ENCODE assay signal across 30 cellular contexts in genomic region chr5:131998431-131999040, GRCh38. TPM values are rescaled to one million over a fixed set of nuclear protein-coding genes. Genes with fewer than 3 reads are reported as not detected.
DNase-seq lines count a peak whose midpoint lies in the region; ATAC-seq, FAIRE-seq and TF ChIP-seq lines count a peak whose summit lies in the region.
"Had no signal": no experiment of that assay in that cellular context is flagged by ENCODE, and none has a peak within 500 bp of the region (broad histone marks: within the 10 kb centered on the region; RNA-seq: fewer than 3 reads in every experiment).

No MANE protein-coding gene starts in this region.

- in situ Hi-C loops in HepG2 (cut with HindIII; ENCODE audit: extremely low pct_ligation_motif_present, low pct_unique_long_range_greater_than_20kb), result no loop called here

- CTCF ChIA-PET in HepG2 (lab: Yijun Ruan, JAX; ENCODE audit: low intra/inter-chr PET ratio, low total read pairs), result no interaction called here

- H3K4me2 ChIP-seq in HepG2 (ENCODE audit: low read depth, low read length), result peak overlapping the region; percentile 57

- H2AFZ ChIP-seq in HepG2 (ENCODE audit: low read length), result no peak overlapping the region
- H2AFZ ChIP-seq: GM23248 had no signal

- ATAC-seq in HepG2, result no peak
- no peak for ATAC-seq in HG02840 (IDR thresholded peaks at IDR 0.05; ENCODE audit: low FRiP score, unreplicated experiment)

- FAIRE-seq in bronchial epithelial cell (lab: Jason Lieb, UNC) (peak; percentile 18), HepG2 (lab: Jason Lieb, UNC) (peak; percentile 81)
- FAIRE-seq: TTC549 had no signal

- no peaks in the 10 kb centered on the region for H4K20me1 ChIP-seq in HepG2 (ENCODE audit: insufficient read depth, low read length)

- POLR2A ChIA-PET in HepG2 (lab: Yijun Ruan, JAX), result interaction anchor here (0.8 to 4.4 kb wide), 3 partner anchors 9 to 201 kb away, joined by 3 to 55 read pairs (median 4); partner anchors contain the start of gene FNIP1

- H3K27me3 Mint-ChIP-seq in CD14-positive monocyte (ENCODE audit: low read depth in 3 of 3), result peaks cover 5 to 12% (median 11%) of the 10 kb centered on the region in 3 donors
- H3K27me3 Mint-ChIP-seq in immature natural killer cell (ENCODE audit: low read depth in 3 of 3), result peaks cover 0 to 4% (median 2%) of the 10 kb centered on the region in 3 donors

- H3K27ac Mint-ChIP-seq in CD14-positive monocyte (no peak overlapping the region), immature natural killer cell (peak overlapping the region in 1 of 6 donors; percentile 67)
- H3K27ac Mint-ChIP-seq: activated CD4-positive, alpha-beta memory T cell treated with anti-CD3 and anti-CD28 coated beads, Interleukin-2, amount 10 ng/mL, durations not matched to agents 7 days and 5 days; activated T-helper 2 cell treated with anti-CD3 and anti-CD28 coated beads, Interferon-gamma antibody, Interleukin-2, Interleukin-4, amounts not matched to agents 10 μg/mL and 5 μg/mL and 100 μg/mL, durations not matched to agents 14 hours and 24 hours and 36 hours; progenitor cell of endocrine pancreas had no signal

- H3K9me3 Mint-ChIP-seq in CD14-positive monocyte (no peaks in the 10 kb centered on the region), immature natural killer cell (no peaks in the 10 kb centered on the region)
- H3K9me3 Mint-ChIP-seq: activated CD4-positive, alpha-beta memory T cell treated with anti-CD3 and anti-CD28 coated beads, Interleukin-2, amount 10 ng/mL, durations not matched to agents 7 days and 5 days; activated T-helper 2 cell treated with anti-CD3 and anti-CD28 coated beads, Interferon-gamma antibody, Interleukin-2, Interleukin-4, amounts not matched to agents 10 μg/mL and 5 μg/mL and 100 μg/mL, durations not matched to agents 14 hours and 24 hours and 36 hours had no signal

- intact Hi-C loops in CD14-positive monocyte (cut with micrococcal nuclease), result no loop called here
- intact Hi-C loops in HepG2 (cut with micrococcal nuclease; ENCODE audit: unreplicated experiment), result no loop called here

- H3K4me1 Mint-ChIP-seq in CD14-positive monocyte, result peaks cover 8% of the 10 kb centered on the region
- H3K4me1 Mint-ChIP-seq in immature natural killer cell, result peaks cover 25 to 39% of the 10 kb centered on the region in 2 donors

- no peaks in the 10 kb centered on the region for H3K27me3 ChIP-seq in BE2C
- no peaks in the 10 kb centered on the region for H3K27me3 ChIP-seq in bronchial epithelial cell (ENCODE audit: control insufficient read depth, insufficient read depth, low read length)
- no peaks in the 10 kb centered on the region for H3K27me3 ChIP-seq in HepG2 (ENCODE audit: control insufficient read depth in 1 of 2, insufficient read depth in 2 of 2, low read length in 2 of 2)
- H3K27me3 ChIP-seq: breast epithelium, MG63, neutrophil, right lobe of liver, SJSA1, upper lobe of left lung had no signal

- H3K4me3 ChIP-seq in BE2C (ENCODE audit: low read depth, low read length), result no peak overlapping the region
- H3K4me3 ChIP-seq in bronchial epithelial cell (ENCODE audit: low read depth, low read length), result no peak overlapping the region
- no peak overlapping the region; a peak in 1 of 6 replicates for H3K4me3 ChIP-seq in HepG2 (replicated peaks in 1 of 3; ENCODE audit: insufficient read depth in 1 of 3, low read depth in 2 of 3, low read length in 3 of 3)
- H3K4me3 ChIP-seq: breast epithelium, coronary artery, GM23248, MG63, right lobe of liver, SJSA1, upper lobe of left lung had no signal

- no peaks in the 10 kb centered on the region for H3K36me3 ChIP-seq in BE2C
- H3K36me3 ChIP-seq in bronchial epithelial cell (ENCODE audit: control insufficient read depth, insufficient read depth, low read length), result no peaks in the 10 kb centered on the region
- H3K36me3 ChIP-seq in HepG2 (replicated peaks in 1 of 2; ENCODE audit: control insufficient read depth in 1 of 2, insufficient read depth in 2 of 2, low read length in 2 of 2), result no peaks in the 10 kb centered on the region
- H3K36me3 ChIP-seq: breast epithelium, MG63, neutrophil, right lobe of liver, SJSA1, upper lobe of left lung had no signal

- whole genome bisulfite sequencing in HepG2 (ENCODE audit: low lambda C conversion rate), result 5% methylated on average over 4 of the region's 4 CpGs

- H3K36me3 Mint-ChIP-seq in CD14-positive monocyte, result no peaks in the 10 kb centered on the region
- H3K36me3 Mint-ChIP-seq in immature natural killer cell, result peaks cover 0 to 3% (median 0%) of the 10 kb centered on the region in 3 donors

- peak overlapping the region; percentile 75 for H3K9ac ChIP-seq in HepG2 (ENCODE audit: insufficient read depth, low read depth, low read length)
- H3K9ac ChIP-seq: GM23248 had no signal

- BruUV-seq in HepG2 (replicated peaks; lab: Mats Ljungman, UMichigan), result no TSS peak

- TF ChIP-seq CTCF in BE2C (IDR thresholded peaks at IDR 0.05; ENCODE audit: low read depth, low read length), result no peak
- no peak for TF ChIP-seq CTCF in CD14-positive monocyte (IDR thresholded peaks at IDR 0.05)
- TF ChIP-seq CTCF in bronchial epithelial cell (IDR thresholded peaks at IDR 0.05; ENCODE audit: insufficient read depth, low read length, severe bottlenecking), result no peak
- TF ChIP-seq CTCF in HepG2 (CRISPR knock-in tag; IDR thresholded peaks at IDR 0.05), result no peak

- no peak for TF ChIP-seq POLR2A in HepG2 (IDR thresholded peaks at IDR 0.05; ENCODE audit: insufficient read depth in 1 of 2, low read depth in 2 of 2, low read length in 2 of 2)

- H3K4me1 ChIP-seq in BE2C, result peaks cover 42% of the 10 kb centered on the region
- H3K4me1 ChIP-seq in HepG2 (ENCODE audit: insufficient read depth, low read length), result peaks cover 100% of the 10 kb centered on the region
- H3K4me1 ChIP-seq: breast epithelium, SJSA1 had no signal

- H3K9me3 ChIP-seq in BE2C, result no peaks in the 10 kb centered on the region
- H3K9me3 ChIP-seq in HepG2 (ENCODE audit: low read length), result no peaks in the 10 kb centered on the region
- H3K9me3 ChIP-seq: breast epithelium, MG63, neutrophil, right lobe of liver, upper lobe of left lung had no signal

- DNase-seq in BE2C (peak; percentile 8), CD14-positive monocyte (ENCODE audit: low spot score) (peak; percentile 20), bronchial epithelial cell (ENCODE audit: low read depth) (no peak), HepG2 (ENCODE audit: low spot score) (peak; percentile 69), immature natural killer cell (no peak), LoVo (ENCODE audit: low spot score) (no peak), OCI-M1 (lab: John Stamatoyannopoulos, UW) (no peak)
- DNase-seq: activated CD4-positive, alpha-beta memory T cell treated with anti-CD3 and anti-CD28 coated beads, Interleukin-2, amount 10 ng/mL, durations not matched to agents 7 days and 5 days; activated naive CD4-positive, alpha-beta T cell treated with anti-CD3 and anti-CD28 coated beads, Interleukin-2, amount 50 U/mL, for 16 hours; GDM1; GM23248; islet precursor cell; MG63; NCI-H1930; NCI-H510A treated with DMSO at 0.1 percent for 48 hours; stimulated activated CD8-positive, alpha-beta memory T cell treated with anti-CD3 and anti-CD28 coated beads, Interleukin-4, amount 100 ng/mL, for 48 hours; upper lobe of left lung had no signal

- TF ChIP-seq RAD21 in HepG2 (CRISPR knock-in tag; IDR thresholded peaks at IDR 0.05), result no peak

- H3K4me3 Mint-ChIP-seq in CD14-positive monocyte, result no peak overlapping the region
- H3K4me3 Mint-ChIP-seq in immature natural killer cell, result no peak overlapping the region
- H3K4me3 Mint-ChIP-seq: activated CD4-positive, alpha-beta memory T cell treated with anti-CD3 and anti-CD28 coated beads, Interleukin-2, amount 10 ng/mL, durations not matched to agents 7 days and 5 days had no signal

- no peaks in the 10 kb centered on the region for H3K79me2 ChIP-seq in HepG2 (ENCODE audit: insufficient read depth, low read length)

- H3K27ac ChIP-seq in HepG2 (ENCODE audit: extremely low read length, insufficient read depth, low read length), result peak overlapping the region; percentile 97
- H3K27ac ChIP-seq: breast epithelium, coronary artery, GM23248, neutrophil, SJSA1 had no signal

- TF ChIP-seq EP300 in HepG2 (IDR thresholded peaks at IDR 0.05; ENCODE audit: low read depth in 2 of 2, low read length in 2 of 2) (peak in 1 of 2 experiments; percentile 42; a peak in 1 of 4 replicates), HepG2 (CRISPR knock-in tag; IDR thresholded peaks at IDR 0.05; ENCODE audit: borderline replicate concordance) (no peak)

RNA-seq across cellular contexts. Expression of gene ACSL6, which starts 12.9 kb away (rescaled TPM):
- polyA plus RNA-seq in BE2C (2012; ENCODE audit: insufficient read depth, insufficient read length, low read depth), result 1.9 TPM
- polyA plus RNA-seq in CD14-positive monocyte (under 1 TPM in 1 of 2 donors, not detected in 1; 0.45 TPM), HepG2 (2011; rRNA removed) (3.8 and 8.3 TPM in 2 replicates), immature natural killer cell (1 to 10 TPM; 2.0 to 3.1 (median 2.1) TPM)
- total RNA-seq in bronchial epithelial cell (0.13 and 0.26 TPM in 2 replicates), HepG2 (2016; rRNA removed; fragmentation: Illumina TruSeq; extraction: Trizol) (2.5 and 3.7 TPM in 2 replicates)
- total RNA-seq in HepG2 (2016; cell fraction: cytosol; rRNA removed; fragmentation: Illumina TruSeq; extraction: Trizol; ENCODE audit: low read depth), result 0.40 and 0.71 TPM in 2 replicates
- 2.5 and 3.7 TPM in 2 replicates for total RNA-seq in HepG2 (2016; cell fraction: insoluble cytoplasmic fraction; rRNA removed; fragmentation: Illumina TruSeq; extraction: Trizol)
- 1.2 and 1.4 TPM in 2 replicates for total RNA-seq in HepG2 (2016; cell fraction: membrane; rRNA removed; fragmentation: Illumina TruSeq; extraction: Trizol)
- total RNA-seq in HepG2 (2016; cell fraction: nucleus; rRNA removed; fragmentation: Illumina TruSeq; extraction: Trizol), result 7.7 and 9.1 TPM in 2 replicates
- 1.2 and 1.9 TPM in 2 replicates for polyA plus RNA-seq in HepG2 (2011; cell fraction: cytosol; rRNA removed)
- 34.1 and 36.0 TPM in 2 replicates for polyA plus RNA-seq in HepG2 (2011; cell fraction: nucleus; rRNA removed)
- 2.4 and 4.2 TPM in 2 replicates for polyA plus RNA-seq in HepG2 (2012)
- polyA plus RNA-seq in HepG2 (2016; cell fraction: cytosol; fragmentation: Illumina TruSeq; extraction: Trizol; ENCODE audit: low read depth), result 0.34 and 0.45 TPM in 2 replicates
- 1.7 and 2.1 TPM in 2 replicates for polyA plus RNA-seq in HepG2 (2016; cell fraction: insoluble cytoplasmic fraction; fragmentation: Illumina TruSeq; extraction: Trizol; ENCODE audit: low read depth)
- polyA plus RNA-seq in HepG2 (2016; cell fraction: membrane; fragmentation: Illumina TruSeq; extraction: Trizol; ENCODE audit: low read depth), result 0.49 and 0.72 TPM in 2 replicates
- polyA plus RNA-seq in HepG2 (2016; cell fraction: nucleus; fragmentation: Illumina TruSeq; extraction: Trizol; ENCODE audit: insufficient read depth, low read depth), result 7.7 and 7.8 TPM in 2 replicates
- polyA minus RNA-seq in HepG2 (2011; rRNA and poly(A)+ RNA removed; ENCODE audit: low replicate concordance), result 0.35 and 13.5 TPM in 2 replicates
- polyA minus RNA-seq in HepG2 (2011; cell fraction: cytosol; rRNA and poly(A)+ RNA removed), result 0.88 and 2.8 TPM in 2 replicates
- polyA minus RNA-seq in HepG2 (2011; cell fraction: nucleus; rRNA and poly(A)+ RNA removed), result 11.3 and 17.3 TPM in 2 replicates
- total RNA-seq: RPMI7951 had no signal
- polyA plus RNA-seq: BJ, GM23248 had no signal

RNA-seq across cellular contexts. Expression of gene MEIKIN, which starts 53.1 kb away (rescaled TPM):
- polyA plus RNA-seq in BE2C (2012; ENCODE audit: insufficient read depth, insufficient read length, low read depth), result not detected
- 1 to 10 TPM; 1.6 TPM for polyA plus RNA-seq in CD14-positive monocyte
- total RNA-seq in bronchial epithelial cell, result not detected in 2 replicates
- total RNA-seq in HepG2 (2016; rRNA removed; fragmentation: Illumina TruSeq; extraction: Trizol), result not detected in 2 replicates
- not detected in 2 replicates for total RNA-seq in HepG2 (2016; cell fraction: cytosol; rRNA removed; fragmentation: Illumina TruSeq; extraction: Trizol; ENCODE audit: low read depth)
- total RNA-seq in HepG2 (2016; cell fraction: insoluble cytoplasmic fraction; rRNA removed; fragmentation: Illumina TruSeq; extraction: Trizol), result not detected in 2 replicates
- not detected in 2 replicates for total RNA-seq in HepG2 (2016; cell fraction: membrane; rRNA removed; fragmentation: Illumina TruSeq; extraction: Trizol)
- not detected in 2 replicates for total RNA-seq in HepG2 (2016; cell fraction: nucleus; rRNA removed; fragmentation: Illumina TruSeq; extraction: Trizol)
- not detected in 2 replicates for polyA plus RNA-seq in HepG2 (2011; rRNA removed)
- not detected in 2 replicates for polyA plus RNA-seq in HepG2 (2011; cell fraction: cytosol; rRNA removed)
- polyA plus RNA-seq in HepG2 (2011; cell fraction: nucleus; rRNA removed), result not detected in 2 replicates
- polyA plus RNA-seq in HepG2 (2012), result not detected in 2 replicates
- polyA plus RNA-seq in HepG2 (2016; cell fraction: cytosol; fragmentation: Illumina TruSeq; extraction: Trizol; ENCODE audit: low read depth), result not detected in 2 replicates
- polyA plus RNA-seq in HepG2 (2016; cell fraction: insoluble cytoplasmic fraction; fragmentation: Illumina TruSeq; extraction: Trizol; ENCODE audit: low read depth), result not detected in 2 replicates
- not detected in 2 replicates for polyA plus RNA-seq in HepG2 (2016; cell fraction: membrane; fragmentation: Illumina TruSeq; extraction: Trizol; ENCODE audit: low read depth)
- not detected in 2 replicates for polyA plus RNA-seq in HepG2 (2016; cell fraction: nucleus; fragmentation: Illumina TruSeq; extraction: Trizol; ENCODE audit: insufficient read depth, low read depth)
- polyA minus RNA-seq in HepG2 (2011; rRNA and poly(A)+ RNA removed; ENCODE audit: low replicate concordance), result not detected in 2 replicates
- not detected in 2 replicates for polyA minus RNA-seq in HepG2 (2011; cell fraction: cytosol; rRNA and poly(A)+ RNA removed)
- polyA minus RNA-seq in HepG2 (2011; cell fraction: nucleus; rRNA and poly(A)+ RNA removed), result not detected in 2 replicates
- polyA plus RNA-seq in immature natural killer cell, result under 1 TPM in 1 of 3 donors, not detected in 2; 0.72 TPM
- total RNA-seq: activated T-helper 2 cell treated with anti-CD3 and anti-CD28 coated beads, Interferon-gamma antibody, Interleukin-2, Interleukin-4, amounts not matched to agents 10 μg/mL and 5 μg/mL and 100 μg/mL, durations not matched to agents 14 hours and 24 hours and 36 hours; breast epithelium; fibroblast of villous mesenchyme; GM23248; progenitor cell of endocrine pancreas; RPMI7951; SJSA1 had no signal
- polyA plus RNA-seq: BJ, GM23248, liver had no signal

Comparison
In these comparisons a context has a peak if more than half of its experiments do, and no peak if none do; other contexts are left out.
1. DNase-seq: peak in BE2C (single experiment), CD14-positive monocyte (single experiment) and HepG2 (single experiment); none in bronchial epithelial cell (single experiment), immature natural killer cell (0 of 3), LoVo (single experiment) and OCI-M1 (single experiment).